ENCODE assay signal across 1 cellular context in genomic region chr7:43756368-43757072, GRCh38.
TF ChIP-seq lines count a peak whose summit lies in the region.

No MANE protein-coding gene starts in this region.

TF ChIP-seq in K562, 482 proteins besides CTCF, POLR2A, EP300 and RAD21 (continued from another document and continues in another):
- TF ChIP-seq GMEB1 (CRISPR knock-in tag; IDR thresholded peaks at IDR 0.05) (no peak), SRSF3 (IDR thresholded peaks at IDR 0.05; ENCODE audit: insufficient read depth, low read length) (no peak), PATZ1 (CRISPR knock-in tag; IDR thresholded peaks at IDR 0.05; ENCODE audit: borderline replicate concordance) (no peak), NFIX (CRISPR knock-in tag; IDR thresholded peaks at IDR 0.05; ENCODE audit: low read depth) (no peak), SIRT6 (IDR thresholded peaks at IDR 0.05; ENCODE audit: low read depth, low read length) (no peak), STAG1 (CRISPR knock-in tag; IDR thresholded peaks at IDR 0.05; ENCODE audit: borderline replicate concordance) (no peak), MYNN (IDR thresholded peaks at IDR 0.05) (no peak), MYNN (CRISPR knock-in tag; IDR thresholded peaks at IDR 0.05) (no peak), EP400 (IDR thresholded peaks at IDR 0.05) (0 out of 2 replicates have a peak, but pooled peaks have one; percentile 26), MECOM (CRISPR knock-in tag; IDR thresholded peaks at IDR 0.05) (no peak), ZNF280B (CRISPR knock-in tag; IDR thresholded peaks at IDR 0.05) (no peak), SMARCC2 (IDR thresholded peaks at IDR 0.05; ENCODE audit: low read depth) (0 out of 2 replicates have a peak, but pooled peaks have one; percentile 32), E4F1 (CRISPR knock-in tag; IDR thresholded peaks at IDR 0.05; ENCODE audit: borderline replicate concordance) (no peak), TAF7 (tag; IDR thresholded peaks at IDR 0.05) (no peak), E2F6 (IDR thresholded peaks at IDR 0.05; ENCODE audit: borderline replicate concordance in 1 of 2, extremely low read depth in 1 of 2, insufficient read depth in 1 of 2, insufficient read length in 1 of 2, low read depth in 1 of 2, low read length in 1 of 2, poor library complexity in 1 of 2, severe bottlenecking in 1 of 2) (no peak), OTX1 (CRISPR knock-in tag; IDR thresholded peaks at IDR 0.05) (no peak), HOMEZ (CRISPR knock-in tag; IDR thresholded peaks at IDR 0.05) (no peak), ELF4 (CRISPR knock-in tag; IDR thresholded peaks at IDR 0.05) (no peak), ELK1 (CRISPR knock-in tag; IDR thresholded peaks at IDR 0.05) (no peak), ZNF695 (CRISPR knock-in tag; IDR thresholded peaks at IDR 0.05) (no peak), SAP30 (IDR thresholded peaks at IDR 0.05; ENCODE audit: borderline replicate concordance, insufficient read depth, low read depth, low read length, poor library complexity, severe bottlenecking) (no peak), MCM7 (IDR thresholded peaks at IDR 0.05) (no peak), SETDB1 (IDR thresholded peaks at IDR 0.05; ENCODE audit: low read length) (no peak), HDAC3 (IDR thresholded peaks at IDR 0.05; ENCODE audit: borderline replicate concordance, partially characterized antibody) (no peak), PPARD (CRISPR knock-in tag; IDR thresholded peaks at IDR 0.05) (no peak), ERF (CRISPR knock-in tag; IDR thresholded peaks at IDR 0.05) (no peak), RBM14 (IDR thresholded peaks at IDR 0.05; ENCODE audit: borderline replicate concordance, insufficient read depth, low read depth, low read length) (no peak), HNRNPH1 (optimal IDR thresholded peaks at IDR 0.05; ENCODE audit: low read depth, low read length) (no peak), ZBTB1 (CRISPR knock-in tag; IDR thresholded peaks at IDR 0.05; ENCODE audit: borderline replicate concordance, low read depth) (no peak), E2F8 (IDR thresholded peaks at IDR 0.05; ENCODE audit: low read depth, partially characterized antibody) (no peak), NR4A1 (CRISPR knock-in tag; IDR thresholded peaks at IDR 0.05) (no peak), NR4A1 (tag; IDR thresholded peaks at IDR 0.05) (peak; percentile 52; the same call in 1 of the 2 replicates), PRDM10 (IDR thresholded peaks at IDR 0.05; ENCODE audit: partially characterized antibody) (peak; percentile 17), ZFP30 (CRISPR knock-in tag; IDR thresholded peaks at IDR 0.05; ENCODE audit: borderline replicate concordance) (no peak), ZNF277 (CRISPR knock-in tag; IDR thresholded peaks at IDR 0.05; ENCODE audit: borderline replicate concordance) (no peak), PTTG1 (tag; IDR thresholded peaks at IDR 0.05; ENCODE audit: low read depth) (no peak), KDM2B (CRISPR knock-in tag; IDR thresholded peaks at IDR 0.05) (no peak), CHD2 (IDR thresholded peaks at IDR 0.05; ENCODE audit: low read depth, low read length) (no peak), SMAD2 (IDR thresholded peaks at IDR 0.05; ENCODE audit: low read depth, low read length) (no peak), CREB3 (tag; conservative IDR thresholded peaks at IDR 0.05; ENCODE audit: low read depth) (no peak), NR2C2 (CRISPR knock-in tag; IDR thresholded peaks at IDR 0.05) (no peak), NR2C2 (tag; IDR thresholded peaks at IDR 0.05) (peak; percentile 40; the same call in 1 of the 2 replicates), NUFIP1 (IDR thresholded peaks at IDR 0.05; ENCODE audit: partially characterized antibody) (no peak)
